In the genomic region with DNA sequence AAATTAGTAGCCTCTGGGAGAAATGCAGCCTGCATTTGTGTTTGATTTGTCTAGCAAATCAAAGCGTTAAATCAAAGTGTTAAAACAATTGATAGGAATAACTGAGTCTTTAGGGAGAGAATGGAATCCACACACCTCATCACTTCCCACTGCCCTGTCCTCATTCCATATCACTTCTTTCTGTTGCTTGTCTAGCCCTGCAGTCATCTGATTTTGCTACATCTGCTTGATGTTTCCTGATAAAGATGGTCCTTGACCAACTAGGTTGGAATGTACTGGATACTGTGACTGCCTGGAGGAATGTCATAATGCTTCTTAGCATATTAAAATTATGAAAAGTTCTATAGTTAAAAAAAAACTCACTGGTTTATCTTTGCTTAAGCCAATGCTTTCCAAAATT, we compare ENCODE assay signal across 21 cellular contexts.
"Had no signal": no experiment of that assay in that cellular context is flagged by ENCODE, and none has a peak within 500 bp of the region (broad histone marks: within the 10 kb centered on the region; RNA-seq: fewer than 3 reads in every experiment).

No MANE protein-coding gene starts in this region.

- H3K27me3 ChIP-seq: body of pancreas, gastrocnemius medialis, ovary, tibial artery, uterus had no signal

- H3K27ac ChIP-seq: body of pancreas, gastrocnemius medialis, ovary, tibial artery, uterus, VCaP had no signal

- H3K9me3 ChIP-seq: body of pancreas, gastrocnemius medialis, ovary, tibial artery, uterus had no signal

- H3K4me1 ChIP-seq: body of pancreas, gastrocnemius medialis, tibial artery, uterus had no signal

- DNase-seq: activated CD4-positive, alpha-beta memory T cell treated with anti-CD3 and anti-CD28 coated beads, Interleukin-2, amount 10 ng/mL, durations not matched to agents 7 days and 5 days; activated CD4-positive, alpha-beta T cell treated with anti-CD3 and anti-CD28 coated beads, Interleukin-2, amount 10 ng/mL, durations not matched to agents 24 days and 14 days; activated effector memory CD4-positive, alpha-beta T cell treated with Interleukin-2 at 50 U/mL for 16 hours; activated naive CD4-positive, alpha-beta T cell treated with anti-CD3 and anti-CD28 coated beads, Interleukin-2, amount 10 ng/mL, durations not matched to agents 7 days and 5 days; activated T-cell treated with anti-CD3 and anti-CD28 coated beads, Interleukin-2, amount 50 U/mL, for 72 hours; anterior cingulate cortex; body of pancreas; effector CD4-positive, alpha-beta T cell; gastrocnemius medialis; hypothalamus; left cardiac atrium; midbrain; ovary; right cardiac atrium; stimulated activated CD4-positive, alpha-beta T cell treated with anti-CD3 and anti-CD28 coated beads, Interleukin-12 subunit alpha, Interleukin-12 subunit beta, amount 100 ng/mL, for 4 hours; stimulated activated CD4-positive, alpha-beta T cell treated with anti-CD3 and anti-CD28 coated beads, Interleukin-4, amount 100 ng/mL, for 4 hours; stimulated activated naive CD8-positive, alpha-beta T cell treated with anti-CD3 and anti-CD28 coated beads, Interleukin-15, amount 100 ng/mL, for 72 hours; tibial artery; uterus had no signal

- H3K4me3 ChIP-seq: body of pancreas, gastrocnemius medialis, ovary, tibial artery, uterus had no signal

- ATAC-seq: activated CD4-positive, CD25-positive, alpha-beta regulatory T cell treated with anti-CD3 and anti-CD28 coated beads, Interleukin-2, amount 50 U/mL, for 24 hours; activated T-cell treated with anti-CD3 and anti-CD28 coated beads, Interleukin-2, amount 50 U/mL, for 72 hours; body of pancreas; gastrocnemius medialis; left cardiac atrium; right cardiac atrium; stimulated activated naive CD8-positive, alpha-beta T cell treated with anti-CD3 and anti-CD28 coated beads, Interleukin-15, amount 100 ng/mL, for 72 hours had no signal

- H3K36me3 ChIP-seq: gastrocnemius medialis, ovary, tibial artery, uterus had no signal
